8 cellular contexts compared by ENCODE assay signal in the genomic region with DNA sequence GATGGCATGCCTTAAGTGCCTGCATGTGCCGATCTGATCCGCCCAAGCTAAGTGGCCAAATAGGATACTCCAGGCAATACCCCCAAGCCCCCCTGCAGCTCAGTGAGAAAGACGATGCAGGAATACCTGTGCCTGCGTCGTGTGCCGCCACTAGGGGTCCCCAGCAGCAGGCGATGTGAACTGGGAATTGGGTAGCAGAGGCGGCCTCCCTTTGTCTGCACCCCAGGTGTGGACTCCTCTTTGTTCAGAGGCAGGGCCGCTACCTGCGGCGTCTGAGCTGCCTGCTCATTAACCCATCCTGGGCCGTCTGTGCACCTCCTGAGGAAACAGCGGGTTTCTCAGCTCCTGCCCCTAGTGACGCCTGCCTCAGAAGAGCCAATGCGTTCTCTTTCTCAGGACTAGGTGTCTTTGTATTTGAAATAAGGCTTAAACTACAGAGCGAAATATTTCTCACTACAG. TPM values are rescaled to one million over a fixed set of nuclear protein-coding genes. Genes with fewer than 3 reads are reported as not detected.
DNase-seq lines count a peak whose midpoint lies in the region; ATAC-seq and TF ChIP-seq lines count a peak whose summit lies in the region.

No MANE protein-coding gene starts in this region.

- H3K36me3 ChIP-seq in esophagus muscularis mucosa (no peaks in the 10 kb centered on the region), thoracic aorta (no peaks in the 10 kb centered on the region)

- WGBS in esophagus muscularis mucosa: 24% methylated on average over 10 of the region's 16 CpGs

- TF ChIP-seq CTCF in esophagus muscularis mucosa (IDR thresholded peaks at IDR 0.05) (peak; percentile 54 to 80 (median 59)), natural killer cell (IDR thresholded peaks at IDR 0.05) (peak; percentile 89), thoracic aorta (IDR thresholded peaks at IDR 0.05) (peak; percentile 66)

- DNase-seq in DMS79 treated with DMSO at 0.1 percent for 48 hours (lab: John Stamatoyannopoulos, UW): peak; percentile 89
- DNase-seq in NCI-H510A (lab: John Stamatoyannopoulos, UW): peak; percentile 89
- DNase-seq in activated CD8-positive, alpha-beta memory T cell treated with anti-CD3 and anti-CD28 coated beads for 4 hours (ENCODE audit: low read depth in 2 of 2): peak; percentile 19 to 32
- DNase-seq in esophagus muscularis mucosa (ENCODE audit: extremely low spot score): peak; percentile 90
- DNase-seq in natural killer cell: peak; percentile 60
- no peak for DNase-seq in thoracic aorta (ENCODE audit: low spot score)

- no peaks in the 10 kb centered on the region for H3K9me3 ChIP-seq in esophagus muscularis mucosa
- H3K9me3 ChIP-seq in thoracic aorta: no peaks in the 10 kb centered on the region

- no peak overlapping the region for H3K27ac ChIP-seq in esophagus muscularis mucosa (replicated peaks in 1 of 4)
- H3K27ac ChIP-seq in thoracic aorta: no peak overlapping the region

- H3K4me1 Mint-ChIP-seq in natural killer cell: peaks cover 9 to 18% of the 10 kb centered on the region in 2 donors

- TF ChIP-seq EP300 in esophagus muscularis mucosa (IDR thresholded peaks at IDR 0.05): no peak

- no peaks in the 10 kb centered on the region for H3K9me3 Mint-ChIP-seq in natural killer cell

- ATAC-seq in HG03280 (IDR thresholded peaks at IDR 0.05; ENCODE audit: unreplicated experiment) (peak; percentile 64), natural killer cell (peak; percentile 69 to 73 (median 70)), thoracic aorta (ENCODE audit: insufficient number of reproducible peaks, low FRiP score, low read depth) (no peak), HG02588 (IDR thresholded peaks at IDR 0.05; ENCODE audit: unreplicated experiment) (no peak)

- peaks cover 5 to 10% of the 10 kb centered on the region in 2 donors for H3K27me3 Mint-ChIP-seq in natural killer cell (ENCODE audit: low read depth in 2 of 2)

- H3K36me3 Mint-ChIP-seq in natural killer cell: no peaks in the 10 kb centered on the region

- H3K27me3 ChIP-seq in esophagus muscularis mucosa: peaks cover 0 to 44% (median 2%) of the 10 kb centered on the region in 4 donors
- H3K27me3 ChIP-seq in thoracic aorta (replicated peaks; ENCODE audit: insufficient read depth): no peaks in the 10 kb centered on the region

- intact Hi-C loops in esophagus muscularis mucosa (cut with DNase I): loop anchor here (2.0 to 5.0 kb wide), 2 partner anchors 158 to 219 kb away; no protein-coding TSS in a partner anchor
- intact Hi-C loops in natural killer cell (cut with micrococcal nuclease): loop anchor here (1.0 kb wide), 1 partner anchor 219 kb away; no protein-coding TSS in a partner anchor

- no peak overlapping the region for H3K4me3 ChIP-seq in esophagus muscularis mucosa
- H3K4me3 ChIP-seq in thoracic aorta: no peak overlapping the region

- H3K27ac Mint-ChIP-seq in natural killer cell: no peak overlapping the region

- no peak overlapping the region for H3K4me3 Mint-ChIP-seq in natural killer cell

- no peak for TF ChIP-seq POLR2A in esophagus muscularis mucosa (IDR thresholded peaks at IDR 0.05; ENCODE audit: low read depth)

- H3K4me1 ChIP-seq in esophagus muscularis mucosa (peaks cover 9 to 21% (median 14%) of the 10 kb centered on the region in 4 donors), thoracic aorta (ENCODE audit: control insufficient read depth in 1 of 2, low read depth in 2 of 2) (peaks cover 0 to 6% of the 10 kb centered on the region in 2 donors)

RNA-seq across cellular contexts. Expression of a gene that starts 4.8 kb away (rescaled TPM):
- 1 to 10 TPM; 8.0 to 9.8 (median 8.9) TPM for total RNA-seq in esophagus muscularis mucosa
- total RNA-seq in natural killer cell: 10 to 100 TPM; 23.2 to 40.6 (median 30.2) TPM
- total RNA-seq in thoracic aorta: 10 to 100 TPM; 22.6 to 44.7 TPM

RNA-seq across cellular contexts. Expression of a gene that starts 43.4 kb away (rescaled TPM):
- total RNA-seq in esophagus muscularis mucosa (10 to 100 TPM in 2 of 4 donors, 1 to 10 TPM in 2; 8.0 to 28.5 (median 11.3) TPM), natural killer cell (10 to 100 TPM in 1 of 3 donors, 1 to 10 TPM in 2; 4.9 to 11.6 (median 9.8) TPM), thoracic aorta (10 to 100 TPM; 21.0 to 22.9 TPM)

Comparison
In these comparisons a context has a peak if more than half of its experiments do, and no peak if none do; other contexts are left out.
1. ATAC-seq: peak in HG03280 (single experiment) and natural killer cell (3 of 3); none in thoracic aorta (single experiment) and HG02588 (single experiment).
2. Peak in every context shown above with its lines, with median percentiles within 50 percentile points of each other: CTCF ChIP-seq.